In genomic region chr22:38981659-38982007, GRCh38 we compare ENCODE assay signal across 8 cellular contexts. TPM values are rescaled to one million over a fixed set of nuclear protein-coding genes. Genes with fewer than 3 reads are reported as not detected.
DNase-seq lines count a peak whose midpoint lies in the region; ATAC-seq and TF ChIP-seq lines count a peak whose summit lies in the region.

No MANE protein-coding gene starts in this region.

- H2BK5ac ChIP-seq in trophoblast cell (ENCODE audit: low read depth, low read length, poor library complexity): no peak overlapping the region

- H3K4me3 ChIP-seq in trophoblast cell (ENCODE audit: low read depth, low read length): no peak overlapping the region

- peaks cover 4 to 12% of the 10 kb centered on the region in 2 experiments for H3K4me1 ChIP-seq in trophoblast cell (ENCODE audit: control insufficient read depth in 1 of 2, insufficient read depth in 2 of 2, low read length in 2 of 2)

- H3K4me1 Mint-ChIP-seq in activated T-cell treated with anti-CD3 and anti-CD28 coated beads, Interleukin-2, amount 50 U/mL, for 4 hours (ENCODE audit: low read depth): peaks cover 20% of the 10 kb centered on the region
- peaks cover 34% of the 10 kb centered on the region for H3K4me1 Mint-ChIP-seq in activated naive CD8-positive, alpha-beta T cell treated with anti-CD3 and anti-CD28 coated beads, Interleukin-2, amount 10 ng/mL, durations not matched to agents 7 days and 5 days
- H3K4me1 Mint-ChIP-seq in memory B cell (peaks cover 15% of the 10 kb centered on the region), type B pancreatic cell (ENCODE audit: unreplicated experiment) (peaks cover 9% of the 10 kb centered on the region)

- H2AFZ ChIP-seq in trophoblast cell (ENCODE audit: insufficient read depth, low read length, poor library complexity): no peak overlapping the region

- H3K27ac ChIP-seq in trophoblast cell (ENCODE audit: low read depth, low read length): no peak overlapping the region

- ATAC-seq in activated T-cell treated with anti-CD3 and anti-CD28 coated beads, Interleukin-2, amount 50 U/mL, for 4 hours: peak in 1 of 2 donors; percentile 4
- ATAC-seq in activated naive CD8-positive, alpha-beta T cell treated with anti-CD3 and anti-CD28 coated beads, Interleukin-2, amount 10 ng/mL, durations not matched to agents 7 days and 5 days (ENCODE audit: low read depth): peak; percentile 4
- peak; percentile 3 for ATAC-seq in memory B cell (ENCODE audit: low read depth)

- H3K36me3 Mint-ChIP-seq in activated T-cell treated with anti-CD3 and anti-CD28 coated beads, Interleukin-2, amount 50 U/mL, for 4 hours (ENCODE audit: insufficient read depth): no peaks in the 10 kb centered on the region
- H3K36me3 Mint-ChIP-seq in activated naive CD8-positive, alpha-beta T cell treated with anti-CD3 and anti-CD28 coated beads, Interleukin-2, amount 10 ng/mL, durations not matched to agents 7 days and 5 days: peaks cover 6% of the 10 kb centered on the region
- H3K36me3 Mint-ChIP-seq in memory B cell: no peaks in the 10 kb centered on the region
- H3K36me3 Mint-ChIP-seq in type B pancreatic cell: no peaks in the 10 kb centered on the region

- in situ Hi-C loops in KBM-7 (cut with MboI; ENCODE audit: low pct_unique_long_range_greater_than_20kb, low sequenced_read_pairs): no loop called here

- no peak overlapping the region for H3K18ac ChIP-seq in trophoblast cell (ENCODE audit: low read length)

- H4K12ac ChIP-seq in trophoblast cell (ENCODE audit: low read depth, low read length): no peak overlapping the region

- peaks cover 4% of the 10 kb centered on the region for H3K79me1 ChIP-seq in trophoblast cell (ENCODE audit: low read length)

- H3K4ac ChIP-seq in trophoblast cell (ENCODE audit: low read depth, low read length): no peak overlapping the region

- H3K23ac ChIP-seq in trophoblast cell (ENCODE audit: low read length): no peak overlapping the region

- no peaks in the 10 kb centered on the region for H3K79me2 ChIP-seq in trophoblast cell (ENCODE audit: control insufficient read depth, insufficient read depth, low read length, poor library complexity)

- no peak overlapping the region for H2AK5ac ChIP-seq in trophoblast cell (ENCODE audit: low read length)

- no peak overlapping the region for H3K9ac ChIP-seq in trophoblast cell (ENCODE audit: low read length)

- H3K4me2 ChIP-seq in trophoblast cell (ENCODE audit: low read length): no peak overlapping the region

- H3K9me3 ChIP-seq in trophoblast cell (ENCODE audit: insufficient read depth, low read depth, low read length): peaks cover 9% of the 10 kb centered on the region

- H3K27me3 ChIP-seq in trophoblast cell (ENCODE audit: insufficient read depth, low read length): no peaks in the 10 kb centered on the region

- no peak for TF ChIP-seq CTCF in type B pancreatic cell (conservative IDR thresholded peaks at IDR 0.05)

- no peak overlapping the region for H4K8ac ChIP-seq in trophoblast cell (ENCODE audit: low read depth, low read length)

- DNase-seq in activated T-cell treated with anti-CD3 and anti-CD28 coated beads, Interleukin-2, amount 50 U/mL, for 4 hours: no peak
- DNase-seq in activated T-cell treated with anti-CD3 and anti-CD28 coated beads, Interleukin-2, amount 50 U/mL, for 1 hour: no peak
- no peak for DNase-seq in activated naive CD8-positive, alpha-beta T cell treated with anti-CD3 and anti-CD28 coated beads, Interleukin-2, amount 10 ng/mL, durations not matched to agents 7 days and 5 days
- DNase-seq in memory B cell (ENCODE audit: low spot score in 2 of 2) (no peak), type B pancreatic cell (ENCODE audit: extremely low spot score, unreplicated experiment) (no peak), trophoblast cell (no peak), KBM-7 (no peak), C1 segment of cervical spinal cord (lab: John Stamatoyannopoulos, UW) (no peak)

- no peaks in the 10 kb centered on the region for H3K27me3 Mint-ChIP-seq in activated T-cell treated with anti-CD3 and anti-CD28 coated beads, Interleukin-2, amount 50 U/mL, for 4 hours (ENCODE audit: low read depth)
- H3K27me3 Mint-ChIP-seq in activated naive CD8-positive, alpha-beta T cell treated with anti-CD3 and anti-CD28 coated beads, Interleukin-2, amount 10 ng/mL, durations not matched to agents 7 days and 5 days: peaks cover 14% of the 10 kb centered on the region
- peaks cover 2% of the 10 kb centered on the region for H3K27me3 Mint-ChIP-seq in memory B cell
- no peaks in the 10 kb centered on the region for H3K27me3 Mint-ChIP-seq in type B pancreatic cell

- no peak overlapping the region for H2BK120ac ChIP-seq in trophoblast cell (ENCODE audit: insufficient read depth, low read length, poor library complexity)

- no CpG with 5 or more reads among the region's 6 CpGs for WGBS in trophoblast cell (ENCODE audit: extremely low coverage, insufficient coverage, insufficient read length)

- H4K91ac ChIP-seq in trophoblast cell (ENCODE audit: low read depth, low read length): no peak overlapping the region

- H3K27ac Mint-ChIP-seq in activated naive CD8-positive, alpha-beta T cell treated with anti-CD3 and anti-CD28 coated beads, Interleukin-2, amount 10 ng/mL, durations not matched to agents 7 days and 5 days: peak overlapping the region; percentile 93
- H3K27ac Mint-ChIP-seq in memory B cell (peak overlapping the region; percentile 83), type B pancreatic cell (peak overlapping the region; percentile 94)

- H3K9me3 Mint-ChIP-seq in activated T-cell treated with anti-CD3 and anti-CD28 coated beads, Interleukin-2, amount 50 U/mL, for 4 hours: peaks cover 3% of the 10 kb centered on the region
- peaks cover 11% of the 10 kb centered on the region for H3K9me3 Mint-ChIP-seq in activated naive CD8-positive, alpha-beta T cell treated with anti-CD3 and anti-CD28 coated beads, Interleukin-2, amount 10 ng/mL, durations not matched to agents 7 days and 5 days
- H3K9me3 Mint-ChIP-seq in memory B cell (no peaks in the 10 kb centered on the region), type B pancreatic cell (peaks cover 5% of the 10 kb centered on the region)

- H3K14ac ChIP-seq in trophoblast cell (ENCODE audit: low read length): no peak overlapping the region

- no peak overlapping the region for H2BK12ac ChIP-seq in trophoblast cell (ENCODE audit: low read length)

- H3K36me3 ChIP-seq in trophoblast cell (ENCODE audit: control insufficient read depth in 1 of 2, insufficient read depth in 2 of 2, low read length in 2 of 2): no peaks in the 10 kb centered on the region

- peak overlapping the region; percentile 74 for H3K4me3 Mint-ChIP-seq in activated T-cell treated with anti-CD3 and anti-CD28 coated beads, Interleukin-2, amount 50 U/mL, for 4 hours
- peak overlapping the region; percentile 80 for H3K4me3 Mint-ChIP-seq in activated naive CD8-positive, alpha-beta T cell treated with anti-CD3 and anti-CD28 coated beads, Interleukin-2, amount 10 ng/mL, durations not matched to agents 7 days and 5 days
- H3K4me3 Mint-ChIP-seq in memory B cell: peak overlapping the region; percentile 93
- H3K4me3 Mint-ChIP-seq in type B pancreatic cell: peak overlapping the region; percentile 40

- POLR2A ChIA-PET in activated naive CD8-positive, alpha-beta T cell treated with anti-CD3 and anti-CD28 coated beads, Interleukin-2, amount 10 ng/mL, durations not matched to agents 7 days and 5 days (lab: Charles Lee): interaction anchor here (0.9 to 1.3 kb wide), 4 partner anchors 11 to 338 kb away, joined by 3 to 4 read pairs (median 3); partner anchors contain the start of gene CBX6

RNA-seq across cellular contexts. Expression of gene APOBEC3B, which starts 0.5 kb away (rescaled TPM):
- 1 to 10 TPM; 1.1 to 2.1 (median 1.2) TPM for total RNA-seq in activated T-cell treated with anti-CD3 and anti-CD28 coated beads, Interleukin-2, amount 50 U/mL, for 4 hours
- 1 to 10 TPM; 7.1 to 7.2 TPM for total RNA-seq in activated naive CD8-positive, alpha-beta T cell treated with anti-CD3 and anti-CD28 coated beads, Interleukin-2, amount 10 ng/mL, durations not matched to agents 7 days and 5 days
- total RNA-seq in type B pancreatic cell (ENCODE audit: low replicate concordance): 6.7 and 7.1 TPM in 2 replicates
- 2.4 and 2.5 TPM in 2 replicates for polyA plus RNA-seq in trophoblast cell (2013)

RNA-seq across cellular contexts. Expression of gene APOBEC3A, which starts 24.2 kb away (rescaled TPM):
- under 1 TPM in 1 of 3 donors, not detected in 2; 0.13 TPM for total RNA-seq in activated T-cell treated with anti-CD3 and anti-CD28 coated beads, Interleukin-2, amount 50 U/mL, for 4 hours
- not detected for total RNA-seq in activated naive CD8-positive, alpha-beta T cell treated with anti-CD3 and anti-CD28 coated beads, Interleukin-2, amount 10 ng/mL, durations not matched to agents 7 days and 5 days
- total RNA-seq in type B pancreatic cell (ENCODE audit: low replicate concordance): 0.67 and 1.6 TPM in 2 replicates
- not detected in 2 replicates for polyA plus RNA-seq in trophoblast cell (2013)

RNA-seq across cellular contexts. Expression of gene APOBEC3C, which starts 32.4 kb away (rescaled TPM):
- total RNA-seq in activated T-cell treated with anti-CD3 and anti-CD28 coated beads, Interleukin-2, amount 50 U/mL, for 4 hours: 10 to 100 TPM; 33.6 to 53.7 (median 51.2) TPM
- 100 to 1,000 TPM; 120 to 124 TPM for total RNA-seq in activated naive CD8-positive, alpha-beta T cell treated with anti-CD3 and anti-CD28 coated beads, Interleukin-2, amount 10 ng/mL, durations not matched to agents 7 days and 5 days
- 26.0 and 55.3 TPM in 2 replicates for total RNA-seq in type B pancreatic cell (ENCODE audit: low replicate concordance)
- polyA plus RNA-seq in trophoblast cell (2013): 34.2 and 34.6 TPM in 2 replicates

RNA-seq across cellular contexts. Expression of gene APOBEC3D, which starts 39.3 kb away (rescaled TPM):
- 10 to 100 TPM; 14.3 to 19.4 (median 18.3) TPM for total RNA-seq in activated T-cell treated with anti-CD3 and anti-CD28 coated beads, Interleukin-2, amount 50 U/mL, for 4 hours
- 10 to 100 TPM; 46.8 to 47.4 TPM for total RNA-seq in activated naive CD8-positive, alpha-beta T cell treated with anti-CD3 and anti-CD28 coated beads, Interleukin-2, amount 10 ng/mL, durations not matched to agents 7 days and 5 days
- 3.9 and 6.9 TPM in 2 replicates for total RNA-seq in type B pancreatic cell (ENCODE audit: low replicate concordance)
- polyA plus RNA-seq in trophoblast cell (2013): 1.9 and 2.1 TPM in 2 replicates

RNA-seq across cellular contexts. Expression of gene APOBEC3F, which starts 59.0 kb away (rescaled TPM):
- 10 to 100 TPM in 1 of 3 donors, 1 to 10 TPM in 2; 8.3 to 12.3 (median 8.7) TPM for total RNA-seq in activated T-cell treated with anti-CD3 and anti-CD28 coated beads, Interleukin-2, amount 50 U/mL, for 4 hours
- total RNA-seq in activated naive CD8-positive, alpha-beta T cell treated with anti-CD3 and anti-CD28 coated beads, Interleukin-2, amount 10 ng/mL, durations not matched to agents 7 days and 5 days: 10 to 100 TPM; 41.4 to 45.1 TPM
- total RNA-seq in type B pancreatic cell (ENCODE audit: low replicate concordance): 14.9 and 18.9 TPM in 2 replicates
- polyA plus RNA-seq in trophoblast cell (2013): 4.4 and 4.6 TPM in 2 replicates

Comparison
In these comparisons a context has a peak if more than half of its experiments do, and no peak if none do; other contexts are left out.
1. H3K4me3 Mint-ChIP-seq: peak in every context shown above with its lines; median percentile 93 in memory B cell; 80 in activated naive CD8-positive, alpha-beta T cell treated with anti-CD3 and anti-CD28 coated beads, Interleukin-2, amount 10 ng/mL, durations not matched to agents 7 days and 5 days; 74 in activated T-cell treated with anti-CD3 and anti-CD28 coated beads, Interleukin-2, amount 50 U/mL, for 4 hours; 40 in type B pancreatic cell.